In the genomic region with DNA sequence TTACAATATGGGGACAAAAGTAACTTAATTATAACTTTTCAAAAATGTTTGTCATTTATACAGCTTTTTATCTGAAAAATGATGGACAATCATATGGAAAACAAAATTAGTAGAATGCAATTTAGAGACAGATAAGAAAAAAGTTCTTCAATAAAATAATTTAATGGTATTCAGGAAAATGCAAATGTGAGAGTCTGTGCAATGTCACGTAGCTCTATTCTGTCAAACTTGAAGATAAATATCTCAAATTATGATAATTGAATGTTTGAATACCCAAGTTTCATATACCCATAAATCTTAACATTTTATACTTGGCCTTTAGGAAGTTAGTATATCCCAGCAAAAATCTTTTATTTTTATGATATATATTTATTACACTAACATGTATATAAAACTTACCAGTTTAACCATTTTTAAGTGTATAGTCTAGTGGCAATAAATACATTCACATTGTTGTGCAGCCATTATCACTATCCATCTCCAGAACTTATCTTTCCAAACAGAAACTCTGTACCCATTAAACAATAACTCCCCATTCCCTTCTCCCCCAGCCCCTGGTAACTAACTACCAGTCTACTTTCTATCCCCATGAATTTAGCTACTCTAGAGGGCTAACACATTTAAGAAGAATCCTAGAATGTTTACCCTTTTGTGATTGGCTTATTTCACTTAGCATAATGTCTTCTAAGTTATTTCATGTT, we compare ENCODE assay signal across 21 cellular contexts.
"Had no signal": no experiment of that assay in that cellular context is flagged by ENCODE, and none has a peak within 500 bp of the region (broad histone marks: within the 10 kb centered on the region; RNA-seq: fewer than 3 reads in every experiment).

No MANE protein-coding gene starts in this region.

- DNase-seq: activated CD4-positive, alpha-beta T cell treated with anti-CD3 and anti-CD28 coated beads for 1 hour; activated CD4-positive, alpha-beta T cell treated with anti-CD3 and anti-CD28 coated beads, Interleukin-2, amount 50 U/mL, for 1 hour; activated CD8-positive, alpha-beta memory T cell treated with anti-CD3 and anti-CD28 coated beads for 24 hours; activated CD8-positive, alpha-beta memory T cell treated with anti-CD3 and anti-CD28 coated beads, Interleukin-2, amount 50 U/mL, for 4 hours; activated gamma-delta T cell; adrenal gland; central memory CD4-positive, alpha-beta T cell; effector memory CD4-positive, alpha-beta T cell; foreskin keratinocyte; lower lobe of right lung; mesendoderm; mucosa of descending colon; posterior cingulate gyrus; retina; sigmoid colon; stimulated activated CD4-positive, alpha-beta T cell treated with anti-CD3 and anti-CD28 coated beads, Interleukin-15, amount 100 ng/mL, for 24 hours; stimulated activated naive CD4-positive, alpha-beta T cell; upper lobe of left lung had no signal

- H3K4me3 ChIP-seq: lower lobe of right lung, mucosa of descending colon, sigmoid colon, smooth muscle cell, upper lobe of left lung had no signal

- H3K27me3 ChIP-seq: adrenal gland, foreskin keratinocyte, sigmoid colon, upper lobe of left lung had no signal

- H3K27ac Mint-ChIP-seq: activated T-helper 1 cell treated with anti-CD3 and anti-CD28 coated beads, Interleukin-12 subunit alpha, Interleukin-12 subunit beta, Interleukin-2, Interleukin-4 antibody, amounts not matched to agents 30 ng/mL and 10 ng/mL and 1 ng/mL, durations not matched to agents 14 hours and 24 hours and 36 hours had no signal

- H3K4me3 Mint-ChIP-seq: activated T-helper 1 cell treated with anti-CD3 and anti-CD28 coated beads, Interleukin-12 subunit alpha, Interleukin-12 subunit beta, Interleukin-2, Interleukin-4 antibody, amounts not matched to agents 30 ng/mL and 10 ng/mL and 1 ng/mL, durations not matched to agents 14 hours and 24 hours and 36 hours; neural crest cell had no signal

- H3K9me3 ChIP-seq: adrenal gland, lower lobe of right lung, mucosa of descending colon, sigmoid colon, upper lobe of left lung had no signal

- ATAC-seq: foreskin keratinocyte, lower lobe of right lung, mucosa of descending colon had no signal

- H3K4me1 ChIP-seq: adrenal gland, foreskin keratinocyte, lower lobe of right lung, sigmoid colon, upper lobe of left lung had no signal

- H3K36me3 ChIP-seq: adrenal gland, lower lobe of right lung, sigmoid colon, upper lobe of left lung had no signal

- H3K4me2 ChIP-seq: smooth muscle cell had no signal

- H3K27ac ChIP-seq: adrenal gland, foreskin keratinocyte, lower lobe of right lung, sigmoid colon, upper lobe of left lung had no signal

- H3K9me3 Mint-ChIP-seq: activated T-helper 1 cell treated with anti-CD3 and anti-CD28 coated beads, Interleukin-12 subunit alpha, Interleukin-12 subunit beta, Interleukin-2, Interleukin-4 antibody, amounts not matched to agents 30 ng/mL and 10 ng/mL and 1 ng/mL, durations not matched to agents 14 hours and 24 hours and 36 hours had no signal
